17 cellular contexts compared by ENCODE assay signal in genomic region chr19:1830978-1831377, GRCh38.
"Had no signal": no experiment of that assay in that cellular context is flagged by ENCODE, and none has a peak within 500 bp of the region (broad histone marks: within the 10 kb centered on the region; RNA-seq: fewer than 3 reads in every experiment).

No MANE protein-coding gene starts in this region.

- H3K9me3 Mint-ChIP-seq: naive B cell, nephron, type B pancreatic cell had no signal

- H3K4me3 Mint-ChIP-seq: naive B cell, nephron, type B pancreatic cell had no signal

- H3K36me3 ChIP-seq: colonic mucosa had no signal

- H3K27ac ChIP-seq: colonic mucosa, foreskin keratinocyte, heart left ventricle, skin epidermis, thyroid gland had no signal

- H3K27ac Mint-ChIP-seq: type B pancreatic cell had no signal

- H3K9me3 ChIP-seq: colonic mucosa, heart left ventricle, sigmoid colon, thyroid gland had no signal

- H3K4me3 ChIP-seq: colonic mucosa, heart left ventricle, sigmoid colon, skin epidermis, thyroid gland had no signal

- DNase-seq: colonic mucosa; dermis blood vessel endothelial cell; erythroblast; foreskin keratinocyte; heart left ventricle; hippocampal formation; left colon; mesendoderm; naive B cell; sigmoid colon; stimulated activated CD4-positive, alpha-beta T cell treated with anti-CD3 and anti-CD28 coated beads, Interleukin-2, amount 100 ng/mL, for 24 hours; stimulated activated CD4-positive, alpha-beta T cell treated with anti-CD3 and anti-CD28 coated beads, Interleukin-4, amount 100 ng/mL, for 4 hours; stimulated activated naive CD4-positive, alpha-beta T cell; thyroid gland had no signal

- H3K27me3 Mint-ChIP-seq: naive B cell, type B pancreatic cell had no signal

- H3K27me3 ChIP-seq: colonic mucosa, foreskin keratinocyte, heart left ventricle, sigmoid colon, thyroid gland had no signal

- H3K4me1 ChIP-seq: colonic mucosa, foreskin keratinocyte had no signal
